7 cellular contexts compared by ENCODE assay signal in the genomic region with DNA sequence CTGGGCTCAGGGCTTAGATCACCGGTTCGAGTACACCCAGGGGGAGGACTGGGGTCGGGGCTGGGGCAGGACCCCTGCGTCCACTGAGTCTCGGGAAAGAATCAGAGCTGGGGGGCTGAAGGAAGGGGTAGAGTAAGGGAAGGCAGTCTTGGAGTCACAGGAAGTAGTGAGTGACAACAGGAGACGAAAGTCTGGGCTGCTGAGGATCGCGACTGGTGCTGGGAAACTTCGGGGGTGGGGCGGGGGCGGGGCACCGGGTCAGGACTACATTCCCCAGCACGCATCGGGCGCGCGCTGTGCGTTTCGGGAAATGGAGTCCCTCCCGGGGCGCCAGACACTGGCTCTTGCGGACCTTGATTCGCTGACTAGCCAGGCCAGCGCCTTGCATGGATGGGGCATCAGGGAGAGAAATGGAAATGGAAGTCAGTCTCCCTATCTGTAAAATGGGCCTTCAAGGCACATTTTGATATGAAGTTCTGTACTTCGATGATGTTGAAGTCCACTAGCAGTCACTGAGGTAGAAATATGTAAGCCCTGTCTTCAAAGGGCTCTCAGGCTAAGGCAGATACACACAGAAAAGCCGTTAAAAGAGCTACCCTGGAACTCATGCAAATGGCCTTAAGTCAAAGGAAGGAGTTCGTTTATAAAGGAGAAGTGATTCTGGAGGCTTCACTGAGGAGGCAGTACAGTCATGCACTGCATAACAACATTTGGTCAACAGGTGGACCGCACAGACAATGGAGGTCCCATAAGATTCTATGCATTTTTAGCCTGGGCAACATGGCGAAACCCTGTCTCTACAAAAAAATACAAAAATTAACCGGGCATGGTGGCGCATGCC. TPM values are rescaled to one million over a fixed set of nuclear protein-coding genes. Genes with fewer than 3 reads are reported as not detected.
DNase-seq lines count a peak whose midpoint lies in the region; ATAC-seq and TF ChIP-seq lines count a peak whose summit lies in the region.

No MANE protein-coding gene starts in this region.

- H3K36me3 ChIP-seq in Karpas-422 (ENCODE audit: insufficient read depth, low read length) (no peaks in the 10 kb centered on the region), tibial nerve (peaks cover 0 to 4% (median 0%) of the 10 kb centered on the region in 3 donors)

- H3K4me1 ChIP-seq in Karpas-422 (ENCODE audit: low read length) (peaks cover 55% of the 10 kb centered on the region), tibial nerve (peaks cover 0 to 59% (median 38%) of the 10 kb centered on the region in 4 donors)

- DNase-seq in Karpas-422: peak; percentile 95
- DNase-seq in T follicular helper cell (ENCODE audit: low read depth): peak; percentile 63
- peak; percentile 86 for DNase-seq in amniotic stem cell (lab: John Stamatoyannopoulos, UW)
- DNase-seq in left cardiac atrium: peak; percentile 95
- DNase-seq in pons (ENCODE audit: low spot score): peak; percentile 82
- DNase-seq in tibial nerve (ENCODE audit: low spot score in 2 of 2): peak; percentile 84 to 85

- H2AFZ ChIP-seq in Karpas-422 (ENCODE audit: low read length): peak overlapping the region; percentile 84; the same call in 1 of the 2 replicates

- in situ Hi-C loops in GM18951 (cut with MboI; ENCODE audit: low sequenced_read_pairs, unreplicated experiment): no loop called here

- TF ChIP-seq CTCF in tibial nerve (IDR thresholded peaks at IDR 0.05): no peak

- H3K4me3 ChIP-seq in Karpas-422 (ENCODE audit: low read length) (peak overlapping the region; percentile 72), tibial nerve (peak overlapping the region; percentile 49 to 79 (median 64))

- ATAC-seq in left cardiac atrium: peak; percentile 67 to 75

- peak overlapping the region; percentile 83 for H3K27ac ChIP-seq in Karpas-422 (ENCODE audit: low read length)
- peak overlapping the region; percentile 93 to 100 (median 100) for H3K27ac ChIP-seq in tibial nerve

- H3K79me2 ChIP-seq in Karpas-422 (ENCODE audit: low read length): peaks cover 12% of the 10 kb centered on the region

- H3K27me3 ChIP-seq in Karpas-422 (ENCODE audit: low read length) (no peaks in the 10 kb centered on the region), tibial nerve (no peaks in the 10 kb centered on the region)

- WGBS in tibial nerve, 2 donors: 17 to 18% methylated on average over 31 of the region's 31 CpGs

- intact Hi-C loops in left cardiac atrium (cut with DNase I): no loop called here

- no peaks in the 10 kb centered on the region for H3K9me2 ChIP-seq in Karpas-422 (replicated peaks; ENCODE audit: insufficient read depth, low read length)

- peak; percentile 70 to 84 for TF ChIP-seq EP300 in tibial nerve (IDR thresholded peaks at IDR 0.05)

- H3K9ac ChIP-seq in Karpas-422 (ENCODE audit: low read length): peak overlapping the region; percentile 73

- peak overlapping the region; percentile 83 for H3K4me2 ChIP-seq in Karpas-422 (ENCODE audit: low read depth, low read length, poor library complexity, severe bottlenecking)

- H3K9me3 ChIP-seq in Karpas-422 (ENCODE audit: low read length) (no peaks in the 10 kb centered on the region), tibial nerve (no peaks in the 10 kb centered on the region)

- peak; percentile 36 for TF ChIP-seq POLR2A in GM18951 (IDR thresholded peaks at IDR 0.05; ENCODE audit: extremely low read depth, insufficient read depth, insufficient read length)
- no peak for TF ChIP-seq POLR2A in tibial nerve (IDR thresholded peaks at IDR 0.05)

- no peaks in the 10 kb centered on the region for H4K20me1 ChIP-seq in Karpas-422 (ENCODE audit: insufficient read depth, low read depth, low read length)

RNA-seq across cellular contexts. Expression of gene CTF1, which starts 0.7 kb away (rescaled TPM):
- total RNA-seq in Karpas-422 (2014; rRNA removed; shearing (Covaris generic); ENCODE audit: low replicate concordance): 0.94 and 1.1 TPM in 2 replicates
- 1 to 10 TPM; 6.8 to 7.3 TPM for total RNA-seq in left cardiac atrium
- 1 to 10 TPM; 2.2 to 5.9 (median 3.1) TPM for total RNA-seq in tibial nerve

RNA-seq across cellular contexts. Expression of gene BCL7C, which starts 3.2 kb away (rescaled TPM):
- total RNA-seq in Karpas-422 (2014; rRNA removed; shearing (Covaris generic); ENCODE audit: low replicate concordance): 27.4 and 59.7 TPM in 2 replicates
- total RNA-seq in left cardiac atrium (10 to 100 TPM; 20.9 to 27.9 TPM), tibial nerve (10 to 100 TPM; 42.9 to 54.0 (median 48.2) TPM)

RNA-seq across cellular contexts. Expression of gene FBXL19, which starts 26.3 kb away (rescaled TPM):
- 24.5 and 59.5 TPM in 2 replicates for total RNA-seq in Karpas-422 (2014; rRNA removed; shearing (Covaris generic); ENCODE audit: low replicate concordance)
- total RNA-seq in left cardiac atrium: 10 to 100 TPM in 1 of 2 donors, 1 to 10 TPM in 1; 6.4 to 10.1 TPM
- 10 to 100 TPM in 3 of 4 donors, 1 to 10 TPM in 1; 7.4 to 25.8 (median 16.7) TPM for total RNA-seq in tibial nerve

RNA-seq across cellular contexts. Expression of gene ORAI3, which starts 51.8 kb away (rescaled TPM):
- total RNA-seq in Karpas-422 (2014; rRNA removed; shearing (Covaris generic); ENCODE audit: low replicate concordance): 34.0 and 60.7 TPM in 2 replicates
- total RNA-seq in left cardiac atrium: 10 to 100 TPM in 1 of 2 donors, 1 to 10 TPM in 1; 8.8 to 14.2 TPM
- total RNA-seq in tibial nerve: 10 to 100 TPM; 50.7 to 58.4 (median 52.9) TPM

Comparison
In these comparisons a context has a peak if more than half of its experiments do, and no peak if none do; other contexts are left out.
1. Peak in every context shown above with its lines: DNase-seq, ATAC-seq, H3K4me3 ChIP-seq and H3K27ac ChIP-seq.